Comparison of ENCODE assay signal across 18 cellular contexts in the genomic region with DNA sequence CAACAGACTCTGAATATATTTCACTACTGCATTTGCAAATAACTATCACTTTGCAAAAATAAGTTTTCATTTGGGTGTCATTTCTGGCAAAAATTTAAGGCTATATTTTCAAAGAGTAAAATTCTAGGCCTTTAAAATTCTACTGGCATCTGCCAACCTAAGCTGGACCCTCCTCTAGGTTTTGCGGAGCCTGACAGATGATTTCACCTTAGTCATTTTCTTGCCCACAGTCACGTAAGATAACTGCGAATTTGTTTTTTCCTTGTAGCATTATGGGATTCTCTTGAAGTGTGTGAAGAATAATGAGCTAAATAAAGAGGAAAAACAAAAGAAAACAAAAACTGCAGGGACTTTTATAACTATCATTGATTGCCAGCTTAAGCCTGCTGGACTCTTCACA. TPM values are rescaled to one million over a fixed set of nuclear protein-coding genes. Genes with fewer than 3 reads are reported as not detected.
"Had no signal": no experiment of that assay in that cellular context is flagged by ENCODE, and none has a peak within 500 bp of the region (broad histone marks: within the 10 kb centered on the region; RNA-seq: fewer than 3 reads in every experiment).

No MANE protein-coding gene starts in this region.

- H3K4me1 ChIP-seq: colonic mucosa, left lung, transverse colon had no signal

- H3K9me3 Mint-ChIP-seq: activated CD4-positive, alpha-beta T cell treated with anti-CD3 and anti-CD28 coated beads, Interleukin-2, amount 10 ng/mL, durations not matched to agents 7 days and 5 days; activated naive CD4-positive, alpha-beta T cell treated with anti-CD3 and anti-CD28 coated beads, Interleukin-2, amount 50 U/mL, for 72 hours; activated T-cell treated with anti-CD3 and anti-CD28 coated beads, Interleukin-2, amount 50 U/mL, for 72 hours; mesothelial cell of epicardium had no signal

- H3K36me3 ChIP-seq: colonic mucosa, left lung, transverse colon had no signal

- ATAC-seq: activated naive CD4-positive, alpha-beta T cell treated with anti-CD3 and anti-CD28 coated beads, Interleukin-2, amount 50 U/mL, for 72 hours; activated T-cell treated with anti-CD3 and anti-CD28 coated beads, Interleukin-2, amount 50 U/mL, for 72 hours; left lung; stimulated activated effector memory CD8-positive, alpha-beta T cell treated with anti-CD3 and anti-CD28 coated beads, Interleukin-12 subunit alpha, Interleukin-12 subunit beta, amount 100 ng/mL, for 72 hours had no signal

- H3K4me1 Mint-ChIP-seq: activated CD4-positive, alpha-beta T cell treated with anti-CD3 and anti-CD28 coated beads, Interleukin-2, amount 10 ng/mL, durations not matched to agents 7 days and 5 days; mesothelial cell of epicardium; stimulated activated effector memory CD8-positive, alpha-beta T cell treated with anti-CD3 and anti-CD28 coated beads, Interleukin-12 subunit alpha, Interleukin-12 subunit beta, amount 100 ng/mL, for 72 hours had no signal

- H3K9me3 ChIP-seq: colonic mucosa, left lung, transverse colon had no signal

- H3K4me3 ChIP-seq: colonic mucosa, hepatocyte, left lung, transverse colon had no signal

- DNase-seq: activated CD4-positive, alpha-beta T cell treated with anti-CD3 and anti-CD28 coated beads, Interleukin-2, amount 10 ng/mL, durations not matched to agents 7 days and 5 days; activated CD8-positive, alpha-beta memory T cell treated with anti-CD3 and anti-CD28 coated beads, Interleukin-2, amount 50 U/mL, for 48 hours; activated gamma-delta T cell; activated T-cell treated with anti-CD3 and anti-CD28 coated beads, Interleukin-2, amount 50 U/mL, for 72 hours; amniotic stem cell; caudate nucleus; colonic mucosa; effector CD4-positive, alpha-beta T cell; left lung; transverse colon had no signal

- H3K27me3 Mint-ChIP-seq: activated CD4-positive, alpha-beta T cell treated with anti-CD3 and anti-CD28 coated beads, Interleukin-2, amount 10 ng/mL, durations not matched to agents 7 days and 5 days had no signal

- H3K36me3 Mint-ChIP-seq: activated naive CD4-positive, alpha-beta T cell treated with anti-CD3 and anti-CD28 coated beads, Interleukin-2, amount 50 U/mL, for 72 hours; mesothelial cell of epicardium; stimulated activated effector memory CD8-positive, alpha-beta T cell treated with anti-CD3 and anti-CD28 coated beads, Interleukin-12 subunit alpha, Interleukin-12 subunit beta, amount 100 ng/mL, for 72 hours had no signal

- H3K27ac ChIP-seq: colonic mucosa, hepatocyte, transverse colon had no signal

- H3K27ac Mint-ChIP-seq: activated CD4-positive, alpha-beta T cell treated with anti-CD3 and anti-CD28 coated beads, Interleukin-2, amount 10 ng/mL, durations not matched to agents 7 days and 5 days; activated naive CD4-positive, alpha-beta T cell treated with anti-CD3 and anti-CD28 coated beads, Interleukin-2, amount 50 U/mL, for 72 hours; activated T-cell treated with anti-CD3 and anti-CD28 coated beads, Interleukin-2, amount 50 U/mL, for 72 hours; mesothelial cell of epicardium; stimulated activated effector memory CD8-positive, alpha-beta T cell treated with anti-CD3 and anti-CD28 coated beads, Interleukin-12 subunit alpha, Interleukin-12 subunit beta, amount 100 ng/mL, for 72 hours had no signal

- H3K4me3 Mint-ChIP-seq: activated CD4-positive, alpha-beta T cell treated with anti-CD3 and anti-CD28 coated beads, Interleukin-2, amount 10 ng/mL, durations not matched to agents 7 days and 5 days; activated T-cell treated with anti-CD3 and anti-CD28 coated beads, Interleukin-2, amount 50 U/mL, for 72 hours; mesothelial cell of epicardium; stimulated activated effector memory CD8-positive, alpha-beta T cell treated with anti-CD3 and anti-CD28 coated beads, Interleukin-12 subunit alpha, Interleukin-12 subunit beta, amount 100 ng/mL, for 72 hours had no signal

RNA-seq across cellular contexts. Expression of gene MEOX2, which starts 7.8 kb away (rescaled TPM):
- total RNA-seq: activated CD4-positive, alpha-beta T cell treated with anti-CD3 and anti-CD28 coated beads, Interleukin-2, amount 10 ng/mL, durations not matched to agents 7 days and 5 days; activated naive CD4-positive, alpha-beta T cell treated with anti-CD3 and anti-CD28 coated beads, Interleukin-2, amount 50 U/mL, for 72 hours; activated T-cell treated with anti-CD3 and anti-CD28 coated beads, Interleukin-2, amount 50 U/mL, for 72 hours; frontal cortex; mesothelial cell of epicardium; SK-MEL-5 had no signal
- polyA plus RNA-seq: keratinocyte, neural cell had no signal
